ENCODE assay signal across 17 cellular contexts in genomic region chr18:58787750-58788149, GRCh38.
DNase-seq lines count a peak whose midpoint lies in the region; ATAC-seq and TF ChIP-seq lines count a peak whose summit lies in the region.
"Had no signal": no experiment of that assay in that cellular context is flagged by ENCODE, and none has a peak within 500 bp of the region (broad histone marks: within the 10 kb centered on the region; RNA-seq: fewer than 3 reads in every experiment).

No MANE protein-coding gene starts in this region.

- no peak overlapping the region for H3K4me3 Mint-ChIP-seq in Caco-2 (ENCODE audit: unreplicated experiment)
- H3K4me3 Mint-ChIP-seq: B cell; stimulated activated effector memory CD8-positive, alpha-beta T cell treated with anti-CD3 and anti-CD28 coated beads, Interleukin-12 subunit alpha, Interleukin-12 subunit beta, amount 100 ng/mL, for 72 hours had no signal

- BruUV-seq in Caco-2 (replicated peaks; lab: Mats Ljungman, UMichigan) (no TSS peak), Panc1 (replicated peaks; lab: Mats Ljungman, UMichigan) (no TSS peak)

- CTCF ChIA-PET in Caco-2 (lab: Charles Lee), result no interaction called here
- CTCF ChIA-PET in Panc1 (lab: Charles Lee), result no interaction called here

- H3K4me3 ChIP-seq in Caco-2 (ENCODE audit: low read depth, low read length), result no peak overlapping the region
- H3K4me3 ChIP-seq in Panc1 (ENCODE audit: low read depth in 2 of 2, low read length in 2 of 2), result no peak overlapping the region
- H3K4me3 ChIP-seq in left ventricle myocardium inferior, result no peak overlapping the region
- H3K4me3 ChIP-seq: GM23248, PC-9, sigmoid colon had no signal

- intact Hi-C loops in Caco-2 (cut with micrococcal nuclease; ENCODE audit: unreplicated experiment) (loop anchor here (5.0 kb wide), 1 partner anchor 75 kb away; the partner anchor contains the start of gene ZNF532), Panc1 (cut with micrococcal nuclease; ENCODE audit: unreplicated experiment) (loop anchor here (5.0 kb wide), 1 partner anchor 75 kb away; the partner anchor contains the start of gene ZNF532), left ventricle myocardium inferior (cut with micrococcal nuclease) (no loop called here)

- H3K27ac ChIP-seq in Panc1 (ENCODE audit: low read length), result peak overlapping the region; percentile 96
- peak overlapping the region; percentile 84 for H3K27ac ChIP-seq in left ventricle myocardium inferior (replicated peaks)
- H3K27ac ChIP-seq: GM23248, WERI-Rb-1 had no signal

- H3K4me1 Mint-ChIP-seq in Caco-2 (ENCODE audit: low read depth, unreplicated experiment), result peaks cover 16% of the 10 kb centered on the region
- H3K4me1 Mint-ChIP-seq: stimulated activated effector memory CD8-positive, alpha-beta T cell treated with anti-CD3 and anti-CD28 coated beads, Interleukin-12 subunit alpha, Interleukin-12 subunit beta, amount 100 ng/mL, for 72 hours had no signal

- no peak for DNase-seq in Caco-2
- DNase-seq in Panc1 (ENCODE audit: low read depth, low spot score), result no peak
- DNase-seq in left ventricle myocardium inferior, result peak; percentile 32
- peak; percentile 47 for DNase-seq in pons (ENCODE audit: low spot score)
- no peak for DNase-seq in amniotic stem cell (lab: John Stamatoyannopoulos, UW)
- DNase-seq: activated effector memory CD4-positive, alpha-beta T cell treated with anti-CD3 and anti-CD28 coated beads, Interleukin-2, amount 50 U/mL, for 16 hours; DMS53; GM23248; NCI-H446; sigmoid colon; WERI-Rb-1 had no signal

- H3K27me3 ChIP-seq in Caco-2 (replicated peaks; ENCODE audit: control insufficient read depth, insufficient read depth, low read length) (no peaks in the 10 kb centered on the region), Panc1 (ENCODE audit: control insufficient read depth, insufficient read depth, low read length) (no peaks in the 10 kb centered on the region), left ventricle myocardium inferior (ENCODE audit: low read depth) (no peaks in the 10 kb centered on the region)
- H3K27me3 ChIP-seq: sigmoid colon had no signal

- H3K9me3 ChIP-seq in Caco-2 (no peaks in the 10 kb centered on the region), Panc1 (ENCODE audit: control insufficient read depth, insufficient read depth, low read depth, low read length) (no peaks in the 10 kb centered on the region), left ventricle myocardium inferior (replicated peaks) (no peaks in the 10 kb centered on the region)
- H3K9me3 ChIP-seq: sigmoid colon had no signal

- H3K27ac Mint-ChIP-seq in Caco-2 (ENCODE audit: unreplicated experiment), result peak overlapping the region; percentile 72
- H3K27ac Mint-ChIP-seq: B cell; stimulated activated effector memory CD8-positive, alpha-beta T cell treated with anti-CD3 and anti-CD28 coated beads, Interleukin-12 subunit alpha, Interleukin-12 subunit beta, amount 100 ng/mL, for 72 hours had no signal

- in situ Hi-C loops in Panc1 (cut with HindIII; ENCODE audit: low pct_unique_long_range_greater_than_20kb, low sequenced_read_pairs), result no loop called here

- H3K27me3 Mint-ChIP-seq in Caco-2 (ENCODE audit: insufficient read depth, unreplicated experiment), result no peaks in the 10 kb centered on the region
- H3K27me3 Mint-ChIP-seq: B cell had no signal

- POLR2A ChIA-PET in Caco-2 (lab: Charles Lee) (no interaction called here), Panc1 (lab: Charles Lee) (no interaction called here)

- H3K4me1 ChIP-seq in Caco-2 (peaks cover 25% of the 10 kb centered on the region), Panc1 (ENCODE audit: control insufficient read depth, insufficient read depth, low read length) (peaks cover 44% of the 10 kb centered on the region), left ventricle myocardium inferior (peaks cover 50% of the 10 kb centered on the region)

- ATAC-seq in Panc1, result no peak
- ATAC-seq in GM21717 (IDR thresholded peaks at IDR 0.05; ENCODE audit: unreplicated experiment), result no peak
- ATAC-seq in HG02759 (IDR thresholded peaks at IDR 0.05; ENCODE audit: unreplicated experiment), result no peak
- no peak for ATAC-seq in GM19351 (IDR thresholded peaks at IDR 0.05; ENCODE audit: unreplicated experiment)
- ATAC-seq: stimulated activated effector memory CD8-positive, alpha-beta T cell treated with anti-CD3 and anti-CD28 coated beads, Interleukin-12 subunit alpha, Interleukin-12 subunit beta, amount 100 ng/mL, for 72 hours had no signal

- H3K36me3 Mint-ChIP-seq in Caco-2 (ENCODE audit: insufficient read depth, unreplicated experiment), result peaks cover 18% of the 10 kb centered on the region
- H3K36me3 Mint-ChIP-seq: stimulated activated effector memory CD8-positive, alpha-beta T cell treated with anti-CD3 and anti-CD28 coated beads, Interleukin-12 subunit alpha, Interleukin-12 subunit beta, amount 100 ng/mL, for 72 hours had no signal

- TF ChIP-seq CTCF in Caco-2 (IDR thresholded peaks at IDR 0.05; ENCODE audit: insufficient read depth in 1 of 2, low read depth in 1 of 2, low read length in 1 of 2, severe bottlenecking in 1 of 2, unreplicated experiment in 1 of 2) (no peak), Panc1 (IDR thresholded peaks at IDR 0.05) (no peak), left ventricle myocardium inferior (IDR thresholded peaks at IDR 0.05; ENCODE audit: borderline replicate concordance) (no peak)

- no peaks in the 10 kb centered on the region for H3K9me3 Mint-ChIP-seq in Caco-2 (ENCODE audit: unreplicated experiment)
- H3K9me3 Mint-ChIP-seq: stimulated activated effector memory CD8-positive, alpha-beta T cell treated with anti-CD3 and anti-CD28 coated beads, Interleukin-12 subunit alpha, Interleukin-12 subunit beta, amount 100 ng/mL, for 72 hours had no signal

- H3K36me3 ChIP-seq in Caco-2 (ENCODE audit: control insufficient read depth, insufficient read depth, low read length) (no peaks in the 10 kb centered on the region), Panc1 (ENCODE audit: control insufficient read depth, insufficient read depth, low read length) (no peaks in the 10 kb centered on the region), left ventricle myocardium inferior (no peaks in the 10 kb centered on the region)
- H3K36me3 ChIP-seq: sigmoid colon, WERI-Rb-1 had no signal

Comparison
In these comparisons a context has a peak if more than half of its experiments do, and no peak if none do; other contexts are left out.
1. DNase-seq: peak in left ventricle myocardium inferior (single experiment) and pons (single experiment); none in Caco-2 (0 of 2), Panc1 (single experiment) and amniotic stem cell (single experiment).